1 cellular context compared by ENCODE assay signal in genomic region chr18:77132369-77133050, GRCh38.
TF ChIP-seq lines count a peak whose summit lies in the region.

TSS of gene MBP (minus strand) at chr18:77132783. CDS start at chr18:77105261, 27,522 bp downstream.

TF ChIP-seq in H1, 55 proteins besides CTCF, POLR2A, EP300 and RAD21 (continued from another document):
- TF ChIP-seq CREB1 (IDR thresholded peaks at IDR 0.05), result 0 out of 2 replicates have a peak, but pooled peaks have one; percentile 0
TF ChIP-seq in H1: peak in this region for 5.
